ENCODE assay signal across 35 cellular contexts in the genomic region with DNA sequence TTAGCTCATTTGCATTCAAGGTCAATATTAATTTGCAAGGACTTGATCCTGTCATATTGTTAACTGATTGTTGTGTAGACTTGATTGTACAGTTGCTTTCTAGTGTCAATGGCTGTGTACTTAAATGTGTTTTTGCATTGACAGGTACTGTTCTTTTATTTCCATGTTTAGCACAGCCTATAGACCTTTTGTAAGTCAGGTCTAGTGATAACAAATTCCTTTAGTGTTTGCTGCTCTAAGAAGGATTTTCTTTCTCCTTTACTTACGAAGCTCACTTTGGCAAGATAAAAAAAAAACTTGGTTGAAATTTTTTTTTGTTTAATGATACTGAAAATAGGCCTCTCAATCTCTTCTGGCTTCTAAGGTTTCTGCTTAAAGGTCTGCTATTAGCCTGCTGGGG.
"Had no signal": no experiment of that assay in that cellular context is flagged by ENCODE, and none has a peak within 500 bp of the region (broad histone marks: within the 10 kb centered on the region; RNA-seq: fewer than 3 reads in every experiment).

No MANE protein-coding gene starts in this region.

- H3K4me3 ChIP-seq: MG63 had no signal

- H3K4me2 ChIP-seq: KMS-11 had no signal

- DNase-seq: Karpas-422, Kasumi-1, MG63, MM.1S, MV-4-11, NCI-H1048, NCI-H1092, NCI-H1092 treated with DMSO at 0.1 percent for 48 hours, NCI-H1105, NCI-H1105 treated with DMSO at 0.1 percent for 48 hours, NCI-H1417, NCI-H1417 treated with DMSO at 0.1 percent for 48 hours, NCI-H1436, NCI-H1436 treated with DMSO at 0.1 percent for 48 hours, NCI-H146, NCI-H1694, NCI-H1694 treated with DMSO at 0.1 percent for 48 hours, NCI-H187, NCI-H187 treated with DMSO at 0.1 percent for 48 hours, NCI-H1930, NCI-H2029, NCI-H2029 treated with DMSO at 0.1 percent for 48 hours, NCI-H2081, NCI-H2081 treated with DMSO at 0.1 percent for 48 hours, NCI-H2107, NCI-H2171, NCI-H2171 treated with DMSO at 0.1 percent for 48 hours, NCI-H2227 treated with DMSO at 0.1 percent for 48 hours, NCI-H226, NCI-H345, NCI-H446, NCI-H446 treated with DMSO at 0.1 percent for 48 hours, NCI-H510A, NCI-H510A treated with DMSO at 0.1 percent for 48 hours had no signal

- H3K27me3 ChIP-seq: MG63 had no signal

- H3K9ac ChIP-seq: KMS-11 had no signal

- H3K36me3 ChIP-seq: MG63 had no signal

- H3K27ac ChIP-seq: KMS-11 had no signal

- H3K9me3 ChIP-seq: MG63 had no signal
